Comparison of ENCODE assay signal across 11 cellular contexts in the genomic region with DNA sequence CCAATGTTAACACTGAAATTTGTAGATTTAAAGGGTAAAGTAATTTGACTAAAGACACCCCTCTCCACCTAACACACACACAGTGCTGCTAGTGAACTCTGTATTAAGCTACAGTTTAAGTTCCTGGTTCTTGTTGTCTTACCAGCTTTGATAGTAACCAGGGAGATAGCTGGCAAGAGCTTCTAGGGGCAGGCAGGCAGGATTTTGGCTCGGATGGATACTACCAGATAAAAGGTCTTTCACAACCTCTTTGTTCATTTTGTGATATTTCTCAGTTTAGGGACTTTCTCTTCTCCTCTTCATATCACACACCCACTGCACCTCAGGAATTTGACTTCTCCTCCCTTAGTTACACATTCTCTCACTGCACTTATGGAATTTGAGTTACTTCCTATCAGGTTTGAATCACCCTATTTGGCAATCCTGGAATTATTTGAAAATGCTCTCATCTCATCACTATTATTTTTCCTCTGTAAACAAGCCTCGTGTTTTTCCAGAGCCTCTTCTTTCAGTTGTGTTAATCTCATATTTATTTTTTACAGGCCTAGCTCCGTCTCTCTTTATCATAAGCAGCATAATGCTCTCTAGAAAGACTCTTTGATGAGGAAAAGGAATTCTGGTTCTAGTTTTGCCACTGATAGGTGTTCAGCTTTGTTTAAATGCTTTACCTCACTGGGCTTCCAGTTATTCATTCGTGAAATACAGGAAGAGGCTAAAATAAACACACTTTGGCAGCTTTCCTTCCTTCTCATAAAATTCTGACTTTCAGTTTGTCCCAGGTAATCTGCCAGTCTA. TPM values are rescaled to one million over a fixed set of nuclear protein-coding genes. Genes with fewer than 3 reads are reported as not detected.
A peak's percentile ranks its signal among the peaks of the same experiment; 100 is the strongest.
DNase-seq lines count a peak whose midpoint lies in the region; ATAC-seq and TF ChIP-seq lines count a peak whose summit lies in the region.
"Had no signal": no experiment of that assay in that cellular context is flagged by ENCODE, and none has a peak within 500 bp of the region (broad histone marks: within the 10 kb centered on the region; RNA-seq: fewer than 3 reads in every experiment).

No MANE protein-coding gene starts in this region.

- H3K36me3 Mint-ChIP-seq in T-helper 2 cell treated with Interferon-gamma antibody and Interleukin-4, amounts not matched to agents 5 μg/mL and 100 μg/mL, for 36 hours (ENCODE audit: low read depth): no peaks in the 10 kb centered on the region

- H3K9me3 Mint-ChIP-seq in T-helper 2 cell treated with Interferon-gamma antibody and Interleukin-4, amounts not matched to agents 5 μg/mL and 100 μg/mL, for 36 hours: no peaks in the 10 kb centered on the region
- H3K9me3 Mint-ChIP-seq: activated T-helper 2 cell treated with anti-CD3 and anti-CD28 coated beads, Interferon-gamma antibody, Interleukin-2, Interleukin-4, amounts not matched to agents 10 μg/mL and 5 μg/mL and 100 μg/mL, durations not matched to agents 14 hours and 24 hours and 36 hours had no signal

- H3K27me3 ChIP-seq in right atrium auricular region (no peaks in the 10 kb centered on the region), smooth muscle cell (ENCODE audit: low read depth) (no peaks in the 10 kb centered on the region)

- H3K9me3 ChIP-seq in right atrium auricular region: no peaks in the 10 kb centered on the region
- H3K9me3 ChIP-seq in smooth muscle cell (replicated peaks; ENCODE audit: low read depth): no peaks in the 10 kb centered on the region

- H3K4me3 Mint-ChIP-seq in T-helper 2 cell treated with Interferon-gamma antibody and Interleukin-4, amounts not matched to agents 5 μg/mL and 100 μg/mL, for 36 hours: no peak overlapping the region

- peak overlapping the region; percentile 75 for H3K9ac ChIP-seq in smooth muscle cell (ENCODE audit: low read depth)

- no peaks in the 10 kb centered on the region for H3K4me1 Mint-ChIP-seq in T-helper 2 cell treated with Interferon-gamma antibody and Interleukin-4, amounts not matched to agents 5 μg/mL and 100 μg/mL, for 36 hours (ENCODE audit: low read depth)

- H3K4me3 ChIP-seq in right atrium auricular region: no peak overlapping the region
- H3K4me3 ChIP-seq in smooth muscle cell: peak overlapping the region; percentile 17

- no peak overlapping the region for H3K27ac Mint-ChIP-seq in T-helper 2 cell treated with Interferon-gamma antibody and Interleukin-4, amounts not matched to agents 5 μg/mL and 100 μg/mL, for 36 hours
- H3K27ac Mint-ChIP-seq: activated T-helper 2 cell treated with anti-CD3 and anti-CD28 coated beads, Interferon-gamma antibody, Interleukin-2, Interleukin-4, amounts not matched to agents 10 μg/mL and 5 μg/mL and 100 μg/mL, durations not matched to agents 14 hours and 24 hours and 36 hours had no signal

- WGBS in smooth muscle cell (ENCODE audit: low lambda C conversion rate): 20% methylated on average over 4 of the region's 4 CpGs

- no peak for ATAC-seq in HG02981 (IDR thresholded peaks at IDR 0.05; ENCODE audit: unreplicated experiment)

- H3K4me1 ChIP-seq in right atrium auricular region (peaks cover 0 to 15% of the 10 kb centered on the region in 2 donors), smooth muscle cell (ENCODE audit: low read depth) (peaks cover 6% of the 10 kb centered on the region)

- H3K36me3 ChIP-seq in right atrium auricular region: no peaks in the 10 kb centered on the region
- no peaks in the 10 kb centered on the region for H3K36me3 ChIP-seq in smooth muscle cell (ENCODE audit: low read depth)

- peaks cover 14% of the 10 kb centered on the region for H3K27me3 Mint-ChIP-seq in T-helper 2 cell treated with Interferon-gamma antibody and Interleukin-4, amounts not matched to agents 5 μg/mL and 100 μg/mL, for 36 hours (ENCODE audit: low read depth)

- H2AFZ ChIP-seq in smooth muscle cell (ENCODE audit: low read depth): peak overlapping the region; percentile 22

- no peaks in the 10 kb centered on the region for H3F3A ChIP-seq in smooth muscle cell (ENCODE audit: low read depth)

- TF ChIP-seq CTCF in VCaP (conservative IDR thresholded peaks at IDR 0.05) (no peak), right atrium auricular region (IDR thresholded peaks at IDR 0.05) (no peak), smooth muscle cell (IDR thresholded peaks at IDR 0.05; ENCODE audit: borderline replicate concordance, insufficient read depth, poor library complexity, severe bottlenecking) (no peak)

- H3K27ac ChIP-seq in VCaP: peak overlapping the region; percentile 98
- peak overlapping the region; percentile 46 to 61 for H3K27ac ChIP-seq in right atrium auricular region
- peak overlapping the region; percentile 84 for H3K27ac ChIP-seq in smooth muscle cell (ENCODE audit: low read depth)

- no peaks in the 10 kb centered on the region for H4K20me1 ChIP-seq in smooth muscle cell (ENCODE audit: low read depth)

- peak overlapping the region; percentile 45 for H3K4me2 ChIP-seq in smooth muscle cell

- peak; percentile 71 for DNase-seq in HK-2 (ENCODE audit: unreplicated experiment)
- no peak for DNase-seq in right atrium auricular region (ENCODE audit: low spot score)
- no peak for DNase-seq in smooth muscle cell (lab: John Stamatoyannopoulos, UW; ENCODE audit: unreplicated experiment)
- no peak for DNase-seq in iPS-NIHi7 (ENCODE audit: extremely low spot score)
- DNase-seq in central memory CD4-positive, alpha-beta T cell: no peak
- no peak for DNase-seq in T-helper 2 cell treated with Interferon-gamma antibody and Interleukin-4, amounts not matched to agents 5 μg/mL and 100 μg/mL, for 36 hours (ENCODE audit: low spot score)
- DNase-seq: NCI-H1694 treated with DMSO at 0.1 percent for 48 hours had no signal

- H3K79me2 ChIP-seq in smooth muscle cell (ENCODE audit: low read depth): no peaks in the 10 kb centered on the region

RNA-seq across cellular contexts. Expression of gene CLDN1, which starts 23.0 kb away (rescaled TPM):
- total RNA-seq in right atrium auricular region (10 to 100 TPM in 1 of 2 donors, 1 to 10 TPM in 1; 9.0 to 12.7 TPM), smooth muscle cell (25.5 and 30.5 TPM in 2 replicates)
- polyA plus RNA-seq in smooth muscle cell: 3.8 and 6.2 TPM in 2 replicates

RNA-seq across cellular contexts. Expression of gene CLDN16, which starts 42.7 kb away (rescaled TPM):
- total RNA-seq in right atrium auricular region: under 1 TPM in 1 of 2 donors, not detected in 1; 0.16 TPM
- total RNA-seq in smooth muscle cell: 0.13 and 0.45 TPM in 2 replicates
- polyA plus RNA-seq in smooth muscle cell: 0.40 TPM in 1 of 2 replicates, not detected in the other
- total RNA-seq: activated T-helper 2 cell treated with anti-CD3 and anti-CD28 coated beads, Interferon-gamma antibody, Interleukin-2, Interleukin-4, amounts not matched to agents 10 μg/mL and 5 μg/mL and 100 μg/mL, durations not matched to agents 14 hours and 24 hours and 36 hours; posterior vena cava had no signal
